Comparison of ENCODE assay signal across 13 cellular contexts in the genomic region with DNA sequence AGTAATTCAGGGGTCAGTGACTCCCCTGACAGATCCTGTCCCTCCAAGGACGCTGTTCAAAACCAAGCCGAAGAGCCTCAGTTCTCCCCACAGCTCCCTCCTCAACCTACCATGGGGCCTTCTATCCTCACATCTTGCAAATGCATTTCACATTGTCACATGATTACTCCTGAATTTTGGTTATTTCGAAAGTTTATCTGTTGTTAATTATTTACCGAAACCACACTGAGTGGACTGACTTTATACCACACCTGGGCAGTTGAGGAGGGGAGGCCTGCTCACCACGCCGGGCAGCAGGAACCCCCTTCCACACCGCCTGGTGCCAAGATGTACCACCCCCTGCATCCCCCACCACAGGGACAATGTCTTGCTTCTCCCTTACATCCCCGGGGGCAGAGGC. TPM values are rescaled to one million over a fixed set of nuclear protein-coding genes. Genes with fewer than 3 reads are reported as not detected.
DNase-seq lines count a peak whose midpoint lies in the region; ATAC-seq and TF ChIP-seq lines count a peak whose summit lies in the region.
"Had no signal": no experiment of that assay in that cellular context is flagged by ENCODE, and none has a peak within 500 bp of the region (broad histone marks: within the 10 kb centered on the region; RNA-seq: fewer than 3 reads in every experiment).

No MANE protein-coding gene starts in this region.

- H3K36me3 Mint-ChIP-seq in T-cell: no peaks in the 10 kb centered on the region
- H3K36me3 Mint-ChIP-seq: memory B cell had no signal

- peaks cover 22 to 45% (median 22%) of the 10 kb centered on the region in 3 donors for H3K4me1 Mint-ChIP-seq in T-cell

- no peak overlapping the region for H3K4me3 Mint-ChIP-seq in T-cell
- H3K4me3 Mint-ChIP-seq: activated CD4-positive, alpha-beta T cell treated with anti-CD3 and anti-CD28 coated beads, Interleukin-2, amount 10 ng/mL, durations not matched to agents 7 days and 5 days; memory B cell had no signal

- peak overlapping the region; percentile 57 for H3K4me2 ChIP-seq in hepatocyte

- peaks cover 0 to 17% of the 10 kb centered on the region in 2 donors for H3K27me3 Mint-ChIP-seq in T-cell

- H3K27ac Mint-ChIP-seq in T-cell: peak overlapping the region in 1 of 2 donors; percentile 3
- H3K27ac Mint-ChIP-seq: memory B cell had no signal

- H3K4me1 ChIP-seq in adipocyte (ENCODE audit: control insufficient read depth, insufficient read depth, low read length): peaks cover 73% of the 10 kb centered on the region
- peaks cover 24% of the 10 kb centered on the region for H3K4me1 ChIP-seq in hepatocyte (ENCODE audit: insufficient read depth)
- H3K4me1 ChIP-seq in rectal smooth muscle tissue (ENCODE audit: control insufficient read depth, insufficient read depth, low read length): peaks cover 52% of the 10 kb centered on the region

- H3K27ac ChIP-seq in hepatocyte: peak overlapping the region; percentile 55
- H3K27ac ChIP-seq in rectal smooth muscle tissue (ENCODE audit: low read depth, low read length): peak overlapping the region; percentile 99
- H3K27ac ChIP-seq: SJCRH30 had no signal

- H3K27me3 ChIP-seq in adipocyte (replicated peaks; ENCODE audit: control insufficient read depth, insufficient read depth, low read length) (no peaks in the 10 kb centered on the region), hepatocyte (no peaks in the 10 kb centered on the region), rectal smooth muscle tissue (ENCODE audit: control insufficient read depth, insufficient read depth, low read length) (no peaks in the 10 kb centered on the region)
- H3K27me3 ChIP-seq: SJCRH30 had no signal

- ATAC-seq in GM19467 (IDR thresholded peaks at IDR 0.05; ENCODE audit: unreplicated experiment) (no peak), T-cell (replicated peaks in 1 of 4) (no peak)

- H3K4me3 ChIP-seq in AG04449 (ENCODE audit: low read depth, low read length): peak overlapping the region; percentile 27
- peak overlapping the region; percentile 90 for H3K4me3 ChIP-seq in adipocyte (ENCODE audit: low read length)
- no peak overlapping the region for H3K4me3 ChIP-seq in hepatocyte
- no peak overlapping the region for H3K4me3 ChIP-seq in rectal smooth muscle tissue (ENCODE audit: low read length)
- H3K4me3 ChIP-seq: SJCRH30 had no signal

- no peaks in the 10 kb centered on the region for H3K9me3 ChIP-seq in adipocyte (ENCODE audit: control insufficient read depth, low read length)
- no peaks in the 10 kb centered on the region for H3K9me3 ChIP-seq in hepatocyte (ENCODE audit: low read depth)
- H3K9me3 ChIP-seq: SJCRH30 had no signal

- TF ChIP-seq CTCF in AG04449 (IDR thresholded peaks at IDR 0.05; ENCODE audit: insufficient read depth, low read length, missing control alignments) (no peak), hepatocyte (IDR thresholded peaks at IDR 0.05; ENCODE audit: poor library complexity) (no peak)

- H4K20me1 ChIP-seq in hepatocyte (ENCODE audit: insufficient read depth, poor library complexity, severe bottlenecking): peaks cover 55% of the 10 kb centered on the region

- POLR2A ChIA-PET in AG04449 (lab: Yijun Ruan, JAX): interaction anchor here (0.8 to 1.9 kb wide), 3 partner anchors 13 to 37 kb away, joined by 3 to 8 read pairs (median 7); no protein-coding TSS in a partner anchor
- POLR2A ChIA-PET in T-cell (lab: Charles Lee): no interaction called here

- DNase-seq in AG04449 (ENCODE audit: low read depth, low spot score) (no peak), adipocyte (ENCODE audit: low read depth) (peak; percentile 24), hepatocyte (ENCODE audit: low spot score) (no peak), GOT3 (lab: John Stamatoyannopoulos, UW) (no peak), NCI-H2029 (lab: John Stamatoyannopoulos, UW) (no peak), T-cell (no peak)
- DNase-seq: activated CD4-positive, alpha-beta T cell treated with anti-CD3 and anti-CD28 coated beads, Interleukin-2, amount 10 ng/mL, durations not matched to agents 7 days and 5 days; NCI-H1436 treated with DMSO at 0.1 percent for 48 hours; NCI-H446 treated with DMSO at 0.1 percent for 48 hours; SJCRH30 had no signal

- 64% methylated on average over 8 of the region's 8 CpGs for WGBS in hepatocyte (ENCODE audit: low lambda C conversion rate, missing lambda C conversion rate)

- H3K36me3 ChIP-seq in adipocyte (ENCODE audit: control insufficient read depth, insufficient read depth, low read length, severe bottlenecking) (peaks cover 4% of the 10 kb centered on the region), hepatocyte (replicated peaks; ENCODE audit: insufficient read depth, low read depth) (no peaks in the 10 kb centered on the region), rectal smooth muscle tissue (ENCODE audit: control insufficient read depth, insufficient read depth, low read length) (no peaks in the 10 kb centered on the region)

- H3K9me3 Mint-ChIP-seq in T-cell: no peaks in the 10 kb centered on the region
- H3K9me3 Mint-ChIP-seq: activated CD4-positive, alpha-beta T cell treated with anti-CD3 and anti-CD28 coated beads, Interleukin-2, amount 10 ng/mL, durations not matched to agents 7 days and 5 days; memory B cell had no signal

- no peak overlapping the region for H2AFZ ChIP-seq in hepatocyte

- no peaks in the 10 kb centered on the region for H3K9me2 ChIP-seq in hepatocyte (replicated peaks; ENCODE audit: insufficient read depth)

- CTCF ChIA-PET in AG04449 (lab: Yijun Ruan, JAX): interaction anchor here (0.8 to 2.2 kb wide), 5 partner anchors 10 to 55 kb away, joined by 3 to 8 read pairs (median 3); no protein-coding TSS in a partner anchor
- CTCF ChIA-PET in T-cell (lab: Charles Lee): no interaction called here

- peaks cover 90% of the 10 kb centered on the region for H3K79me2 ChIP-seq in hepatocyte

- peak overlapping the region; percentile 55 for H3K9ac ChIP-seq in adipocyte (ENCODE audit: low read length)
- no peak overlapping the region for H3K9ac ChIP-seq in rectal smooth muscle tissue (ENCODE audit: low read length)

RNA-seq across cellular contexts. Expression of gene TIMP2, which starts 4.7 kb away (rescaled TPM):
- total RNA-seq in hepatocyte: 54.7 and 63.3 TPM in 2 replicates
- 20.9 and 23.3 TPM in 2 replicates for polyA plus RNA-seq in hepatocyte
- 1 to 10 TPM; 5.1 to 6.7 (median 6.5) TPM for total RNA-seq in T-cell

RNA-seq across cellular contexts. Expression of gene CEP295NL, which starts 17.5 kb away (rescaled TPM):
- total RNA-seq in hepatocyte (0.44 and 0.97 TPM in 2 replicates), T-cell (1 to 10 TPM in 2 of 5 donors, under 1 TPM in 3; 0.28 to 3.1 (median 0.41) TPM)
- 0.17 and 0.91 TPM in 2 replicates for polyA plus RNA-seq in hepatocyte

RNA-seq across cellular contexts. Expression of gene LGALS3BP, which starts 59.2 kb away (rescaled TPM):
- total RNA-seq in hepatocyte (224 and 305 TPM in 2 replicates), T-cell (10 to 100 TPM; 28.2 to 80.7 (median 51.6) TPM)
- polyA plus RNA-seq in hepatocyte: 787 and 811 TPM in 2 replicates

Comparison
In these comparisons a context has a peak if more than half of its experiments do, and no peak if none do; other contexts are left out.
1. H3K4me3 ChIP-seq: peak in AG04449 (single experiment) and adipocyte (single experiment); none in hepatocyte (single experiment) and rectal smooth muscle tissue (single experiment).